ENCODE assay signal across 15 cellular contexts in genomic region chr11:44104472-44105294, GRCh38. TPM values are rescaled to one million over a fixed set of nuclear protein-coding genes. Genes with fewer than 3 reads are reported as not detected.
DNase-seq lines count a peak whose midpoint lies in the region; ATAC-seq and TF ChIP-seq lines count a peak whose summit lies in the region.
"Had no signal": no experiment of that assay in that cellular context is flagged by ENCODE, and none has a peak within 500 bp of the region (broad histone marks: within the 10 kb centered on the region; RNA-seq: fewer than 3 reads in every experiment).

No MANE protein-coding gene starts in this region.

- CTCF ChIA-PET in A673 (lab: Charles Lee) = interaction anchor here (0.9 to 3.1 kb wide), 6 partner anchors 10 to 512 kb away, joined by 3 to 50 read pairs (median 6); partner anchors contain the start of genes ACCS and EXT2
- CTCF ChIA-PET in naive thymus-derived CD4-positive, alpha-beta T cell (lab: Charles Lee) = interaction anchor here (1.2 to 2.8 kb wide), 3 partner anchors 10 to 12 kb away, joined by 3 to 16 read pairs (median 4); partner anchors contain the start of gene EXT2

- peaks cover 5% of the 10 kb centered on the region for H3K4me1 Mint-ChIP-seq in endothelial cell (ENCODE audit: unreplicated experiment)
- peaks cover 11 to 47% (median 35%) of the 10 kb centered on the region in 7 donors for H3K4me1 Mint-ChIP-seq in naive thymus-derived CD4-positive, alpha-beta T cell
- peaks cover 3% of the 10 kb centered on the region for H3K4me1 Mint-ChIP-seq in activated T-helper 2 cell treated with anti-CD3 and anti-CD28 coated beads, Interferon-gamma antibody, Interleukin-2, Interleukin-4, amounts not matched to agents 10 μg/mL and 5 μg/mL and 100 μg/mL, durations not matched to agents 14 hours and 24 hours and 36 hours (ENCODE audit: low read depth)

- peak; percentile 56; the same call in 1 of the 2 replicates for TF ChIP-seq CTCF in A673 (conservative IDR thresholded peaks at IDR 0.05; ENCODE audit: low read depth, low read length)
- no peak for TF ChIP-seq CTCF in endothelial cell (IDR thresholded peaks at IDR 0.05; ENCODE audit: unreplicated experiment)

- H3K4me3 ChIP-seq in A673 (ENCODE audit: low read depth, low read length, poor library complexity, severe bottlenecking) = no peak overlapping the region
- no peak overlapping the region for H3K4me3 ChIP-seq in naive thymus-derived CD4-positive, alpha-beta T cell (ENCODE audit: low read length)
- H3K4me3 ChIP-seq: testis had no signal

- intact Hi-C loops in A673 (cut with micrococcal nuclease; ENCODE audit: unreplicated experiment) = no loop called here
- intact Hi-C loops in naive thymus-derived CD4-positive, alpha-beta T cell (cut with micrococcal nuclease) = no loop called here
- intact Hi-C loops in activated T-helper 2 cell treated with anti-CD3 and anti-CD28 coated beads, Interferon-gamma antibody, Interleukin-2, Interleukin-4, amounts not matched to agents 10 μg/mL and 5 μg/mL and 100 μg/mL, durations not matched to agents 14 hours and 24 hours and 36 hours (cut with micrococcal nuclease) = no loop called here

- peaks cover 24% of the 10 kb centered on the region for H3K36me3 ChIP-seq in A673 (ENCODE audit: insufficient read depth, low read length, poor library complexity, severe bottlenecking)
- peaks cover 0 to 15% (median 0%) of the 10 kb centered on the region in 3 experiments for H3K36me3 ChIP-seq in naive thymus-derived CD4-positive, alpha-beta T cell (ENCODE audit: control insufficient read depth in 2 of 3, insufficient read depth in 3 of 3, low read length in 3 of 3)

- H3K27ac Mint-ChIP-seq in endothelial cell (ENCODE audit: unreplicated experiment) = no peak overlapping the region
- no peak overlapping the region for H3K27ac Mint-ChIP-seq in naive thymus-derived CD4-positive, alpha-beta T cell
- no peak overlapping the region for H3K27ac Mint-ChIP-seq in activated T-helper 2 cell treated with anti-CD3 and anti-CD28 coated beads, Interferon-gamma antibody, Interleukin-2, Interleukin-4, amounts not matched to agents 10 μg/mL and 5 μg/mL and 100 μg/mL, durations not matched to agents 14 hours and 24 hours and 36 hours
- H3K27ac Mint-ChIP-seq: activated CD8-positive, alpha-beta memory T cell treated with anti-CD3 and anti-CD28 coated beads, Interleukin-2, amount 10 ng/mL, durations not matched to agents 7 days and 5 days; brain; T-helper 17 cell had no signal

- H3K9me3 Mint-ChIP-seq in endothelial cell (ENCODE audit: unreplicated experiment) = no peaks in the 10 kb centered on the region
- no peaks in the 10 kb centered on the region for H3K9me3 Mint-ChIP-seq in naive thymus-derived CD4-positive, alpha-beta T cell
- H3K9me3 Mint-ChIP-seq in activated T-helper 2 cell treated with anti-CD3 and anti-CD28 coated beads, Interferon-gamma antibody, Interleukin-2, Interleukin-4, amounts not matched to agents 10 μg/mL and 5 μg/mL and 100 μg/mL, durations not matched to agents 14 hours and 24 hours and 36 hours = no peaks in the 10 kb centered on the region

- H3K4me3 Mint-ChIP-seq in endothelial cell (ENCODE audit: unreplicated experiment) = no peak overlapping the region
- H3K4me3 Mint-ChIP-seq in naive thymus-derived CD4-positive, alpha-beta T cell = no peak overlapping the region
- H3K4me3 Mint-ChIP-seq in activated T-helper 2 cell treated with anti-CD3 and anti-CD28 coated beads, Interferon-gamma antibody, Interleukin-2, Interleukin-4, amounts not matched to agents 10 μg/mL and 5 μg/mL and 100 μg/mL, durations not matched to agents 14 hours and 24 hours and 36 hours (ENCODE audit: low read depth) = no peak overlapping the region
- H3K4me3 Mint-ChIP-seq: activated CD8-positive, alpha-beta memory T cell treated with anti-CD3 and anti-CD28 coated beads, Interleukin-2, amount 10 ng/mL, durations not matched to agents 7 days and 5 days; brain; T-helper 17 cell had no signal

- H3K27me3 Mint-ChIP-seq in endothelial cell (ENCODE audit: unreplicated experiment) = peaks cover 2% of the 10 kb centered on the region
- no peaks in the 10 kb centered on the region for H3K27me3 Mint-ChIP-seq in naive thymus-derived CD4-positive, alpha-beta T cell
- H3K27me3 Mint-ChIP-seq in activated T-helper 2 cell treated with anti-CD3 and anti-CD28 coated beads, Interferon-gamma antibody, Interleukin-2, Interleukin-4, amounts not matched to agents 10 μg/mL and 5 μg/mL and 100 μg/mL, durations not matched to agents 14 hours and 24 hours and 36 hours (ENCODE audit: low read depth) = no peaks in the 10 kb centered on the region
- H3K27me3 Mint-ChIP-seq: activated CD8-positive, alpha-beta memory T cell treated with anti-CD3 and anti-CD28 coated beads, Interleukin-2, amount 10 ng/mL, durations not matched to agents 7 days and 5 days; brain; T-helper 17 cell had no signal

- POLR2A ChIA-PET in A673 (lab: Charles Lee; ENCODE audit: low non-redundant PET) = no interaction called here
- POLR2A ChIA-PET in naive thymus-derived CD4-positive, alpha-beta T cell (lab: Charles Lee) = no interaction called here

- no peaks in the 10 kb centered on the region for H3K9me3 ChIP-seq in A673 (ENCODE audit: low read depth, low read length, poor library complexity, severe bottlenecking)
- no peaks in the 10 kb centered on the region for H3K9me3 ChIP-seq in naive thymus-derived CD4-positive, alpha-beta T cell (ENCODE audit: control insufficient read depth in 2 of 3, low read length in 3 of 3)
- H3K9me3 ChIP-seq: testis had no signal

- no TSS peak for BruUV-seq in A673 (replicated peaks; lab: Mats Ljungman, UMichigan)

- ATAC-seq in naive thymus-derived CD4-positive, alpha-beta T cell = no peak
- no peak for ATAC-seq in HG02870 (IDR thresholded peaks at IDR 0.05; ENCODE audit: unreplicated experiment)
- ATAC-seq: activated CD8-positive, alpha-beta memory T cell treated with anti-CD3 and anti-CD28 coated beads, Interleukin-2, amount 10 ng/mL, durations not matched to agents 7 days and 5 days; right cardiac atrium; T-helper 17 cell had no signal

- H3K27ac ChIP-seq in A673 (ENCODE audit: low read depth, low read length, poor library complexity, severe bottlenecking) = no peak overlapping the region
- H3K27ac ChIP-seq in naive thymus-derived CD4-positive, alpha-beta T cell (ENCODE audit: low read depth, low read length) = no peak overlapping the region
- H3K27ac ChIP-seq: testis had no signal

- peaks cover 12% of the 10 kb centered on the region for H3K36me3 Mint-ChIP-seq in endothelial cell (ENCODE audit: low read depth, unreplicated experiment)
- H3K36me3 Mint-ChIP-seq in naive thymus-derived CD4-positive, alpha-beta T cell = peaks cover 0 to 22% (median 10%) of the 10 kb centered on the region in 5 donors
- peaks cover 14% of the 10 kb centered on the region for H3K36me3 Mint-ChIP-seq in activated T-helper 2 cell treated with anti-CD3 and anti-CD28 coated beads, Interferon-gamma antibody, Interleukin-2, Interleukin-4, amounts not matched to agents 10 μg/mL and 5 μg/mL and 100 μg/mL, durations not matched to agents 14 hours and 24 hours and 36 hours (ENCODE audit: low read depth)
- H3K36me3 Mint-ChIP-seq: activated CD8-positive, alpha-beta memory T cell treated with anti-CD3 and anti-CD28 coated beads, Interleukin-2, amount 10 ng/mL, durations not matched to agents 7 days and 5 days had no signal

- H3K4me1 ChIP-seq in A673 (ENCODE audit: insufficient read depth, low read length, poor library complexity, severe bottlenecking) = peaks cover 2% of the 10 kb centered on the region
- no peaks in the 10 kb centered on the region for H3K4me1 ChIP-seq in naive thymus-derived CD4-positive, alpha-beta T cell (ENCODE audit: control insufficient read depth in 2 of 2, insufficient read depth in 2 of 2, low read length in 2 of 2)
- H3K4me1 ChIP-seq: testis had no signal

- no peaks in the 10 kb centered on the region for H3K27me3 ChIP-seq in A673 (replicated peaks; ENCODE audit: insufficient read depth, low read depth, low read length, poor library complexity)
- no peaks in the 10 kb centered on the region for H3K27me3 ChIP-seq in naive thymus-derived CD4-positive, alpha-beta T cell (ENCODE audit: control insufficient read depth in 2 of 2, insufficient read depth in 2 of 2, low read length in 2 of 2)
- H3K27me3 ChIP-seq: testis had no signal

- DNase-seq in A673 (ENCODE audit: low spot score) (peak; percentile 74), EL (peak; percentile 28), NOMO-1 (lab: John Stamatoyannopoulos, UW; ENCODE audit: unreplicated experiment in 2 of 2) (peak; percentile 42 to 62), endothelial cell (ENCODE audit: low spot score) (peak; percentile 17), GDM1 (lab: John Stamatoyannopoulos, UW) (no peak)
- no peak for DNase-seq in naive thymus-derived CD4-positive, alpha-beta T cell
- no peak for DNase-seq in activated T-helper 2 cell treated with anti-CD3 and anti-CD28 coated beads, Interferon-gamma antibody, Interleukin-2, Interleukin-4, amounts not matched to agents 10 μg/mL and 5 μg/mL and 100 μg/mL, durations not matched to agents 14 hours and 24 hours and 36 hours (ENCODE audit: low spot score)
- DNase-seq: activated CD8-positive, alpha-beta memory T cell treated with anti-CD3 and anti-CD28 coated beads, Interleukin-2, amount 10 ng/mL, durations not matched to agents 7 days and 5 days; NCI-H1436 treated with DMSO at 0.1 percent for 48 hours; right cardiac atrium; T-helper 17 cell; testis had no signal

RNA-seq across cellular contexts. Expression of gene EXT2, which starts 9.2 kb away (rescaled TPM):
- total RNA-seq in A673 (2021) (123 and 128 TPM in 2 replicates), endothelial cell (ENCODE audit: unreplicated experiment) (96.8 TPM)
- total RNA-seq in naive thymus-derived CD4-positive, alpha-beta T cell = 10 to 100 TPM; 27.2 to 33.4 (median 30.7) TPM
- polyA plus RNA-seq in naive thymus-derived CD4-positive, alpha-beta T cell = 10 to 100 TPM; 39.6 to 43.9 TPM
- total RNA-seq in activated T-helper 2 cell treated with anti-CD3 and anti-CD28 coated beads, Interferon-gamma antibody, Interleukin-2, Interleukin-4, amounts not matched to agents 10 μg/mL and 5 μg/mL and 100 μg/mL, durations not matched to agents 14 hours and 24 hours and 36 hours = 35.1 and 35.6 TPM in 2 replicates

RNA-seq across cellular contexts. Expression of gene ACCS, which starts 38.6 kb away (rescaled TPM):
- 28.4 and 35.3 TPM in 2 replicates for total RNA-seq in A673 (2021)
- 38.8 TPM for total RNA-seq in endothelial cell (ENCODE audit: unreplicated experiment)
- 10 to 100 TPM; 25.1 to 79.2 (median 57.6) TPM for total RNA-seq in naive thymus-derived CD4-positive, alpha-beta T cell
- 1 to 10 TPM; 1.4 to 3.1 TPM for polyA plus RNA-seq in naive thymus-derived CD4-positive, alpha-beta T cell
- 22.8 and 25.9 TPM in 2 replicates for total RNA-seq in activated T-helper 2 cell treated with anti-CD3 and anti-CD28 coated beads, Interferon-gamma antibody, Interleukin-2, Interleukin-4, amounts not matched to agents 10 μg/mL and 5 μg/mL and 100 μg/mL, durations not matched to agents 14 hours and 24 hours and 36 hours

RNA-seq across cellular contexts. Expression of gene ACCSL, which starts 56.9 kb away (rescaled TPM):
- total RNA-seq in A673 (2021) (not detected in 2 replicates), endothelial cell (ENCODE audit: unreplicated experiment) (not detected)
- not detected for total RNA-seq in naive thymus-derived CD4-positive, alpha-beta T cell
- polyA plus RNA-seq in naive thymus-derived CD4-positive, alpha-beta T cell = not detected
- total RNA-seq in activated T-helper 2 cell treated with anti-CD3 and anti-CD28 coated beads, Interferon-gamma antibody, Interleukin-2, Interleukin-4, amounts not matched to agents 10 μg/mL and 5 μg/mL and 100 μg/mL, durations not matched to agents 14 hours and 24 hours and 36 hours = not detected in 2 replicates
- total RNA-seq: activated CD8-positive, alpha-beta memory T cell treated with anti-CD3 and anti-CD28 coated beads, Interleukin-2, amount 10 ng/mL, durations not matched to agents 7 days and 5 days; right cardiac atrium had no signal
- polyA plus RNA-seq: esophagus, right cardiac atrium had no signal

Comparison
In these comparisons a context has a peak if more than half of its experiments do, and no peak if none do; other contexts are left out.
1. DNase-seq: peak in A673 (single experiment), EL (single experiment), NOMO-1 (2 of 2) and endothelial cell (single experiment); none in naive thymus-derived CD4-positive, alpha-beta T cell (0 of 9), activated T-helper 2 cell treated with anti-CD3 and anti-CD28 coated beads, Interferon-gamma antibody, Interleukin-2, Interleukin-4, amounts not matched to agents 10 μg/mL and 5 μg/mL and 100 μg/mL, durations not matched to agents 14 hours and 24 hours and 36 hours (single experiment) and GDM1 (single experiment).